Comparison of ENCODE assay signal across 1 cellular context in the genomic region with DNA sequence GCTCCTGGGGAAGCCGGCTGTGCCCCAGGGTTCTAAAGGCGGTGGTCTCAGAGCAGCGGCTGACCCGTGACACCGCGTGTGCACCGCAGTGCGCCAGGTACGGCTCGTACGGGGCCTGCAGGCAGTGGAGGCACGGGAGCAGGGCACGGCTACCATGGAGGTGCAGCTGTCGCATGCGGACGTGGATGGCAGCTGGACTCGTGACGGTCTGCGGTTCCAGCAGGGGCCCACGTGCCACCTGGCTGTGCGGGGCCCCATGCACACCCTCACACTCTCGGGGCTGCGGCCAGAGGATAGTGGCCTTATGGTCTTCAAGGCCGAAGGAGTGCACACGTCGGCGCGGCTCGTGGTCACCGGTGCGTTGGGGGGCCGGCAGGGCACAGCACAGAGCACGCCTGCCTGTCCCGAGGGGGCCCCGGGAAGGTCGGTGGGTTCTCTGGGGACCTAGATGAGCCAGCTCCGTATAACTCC.
TF ChIP-seq lines count a peak whose summit lies in the region.

No MANE protein-coding gene starts in this region.

TF ChIP-seq in GM23338, 12 proteins besides CTCF, POLR2A, EP300 and RAD21 (continued from another document):
- TF ChIP-seq, protein P1, sequence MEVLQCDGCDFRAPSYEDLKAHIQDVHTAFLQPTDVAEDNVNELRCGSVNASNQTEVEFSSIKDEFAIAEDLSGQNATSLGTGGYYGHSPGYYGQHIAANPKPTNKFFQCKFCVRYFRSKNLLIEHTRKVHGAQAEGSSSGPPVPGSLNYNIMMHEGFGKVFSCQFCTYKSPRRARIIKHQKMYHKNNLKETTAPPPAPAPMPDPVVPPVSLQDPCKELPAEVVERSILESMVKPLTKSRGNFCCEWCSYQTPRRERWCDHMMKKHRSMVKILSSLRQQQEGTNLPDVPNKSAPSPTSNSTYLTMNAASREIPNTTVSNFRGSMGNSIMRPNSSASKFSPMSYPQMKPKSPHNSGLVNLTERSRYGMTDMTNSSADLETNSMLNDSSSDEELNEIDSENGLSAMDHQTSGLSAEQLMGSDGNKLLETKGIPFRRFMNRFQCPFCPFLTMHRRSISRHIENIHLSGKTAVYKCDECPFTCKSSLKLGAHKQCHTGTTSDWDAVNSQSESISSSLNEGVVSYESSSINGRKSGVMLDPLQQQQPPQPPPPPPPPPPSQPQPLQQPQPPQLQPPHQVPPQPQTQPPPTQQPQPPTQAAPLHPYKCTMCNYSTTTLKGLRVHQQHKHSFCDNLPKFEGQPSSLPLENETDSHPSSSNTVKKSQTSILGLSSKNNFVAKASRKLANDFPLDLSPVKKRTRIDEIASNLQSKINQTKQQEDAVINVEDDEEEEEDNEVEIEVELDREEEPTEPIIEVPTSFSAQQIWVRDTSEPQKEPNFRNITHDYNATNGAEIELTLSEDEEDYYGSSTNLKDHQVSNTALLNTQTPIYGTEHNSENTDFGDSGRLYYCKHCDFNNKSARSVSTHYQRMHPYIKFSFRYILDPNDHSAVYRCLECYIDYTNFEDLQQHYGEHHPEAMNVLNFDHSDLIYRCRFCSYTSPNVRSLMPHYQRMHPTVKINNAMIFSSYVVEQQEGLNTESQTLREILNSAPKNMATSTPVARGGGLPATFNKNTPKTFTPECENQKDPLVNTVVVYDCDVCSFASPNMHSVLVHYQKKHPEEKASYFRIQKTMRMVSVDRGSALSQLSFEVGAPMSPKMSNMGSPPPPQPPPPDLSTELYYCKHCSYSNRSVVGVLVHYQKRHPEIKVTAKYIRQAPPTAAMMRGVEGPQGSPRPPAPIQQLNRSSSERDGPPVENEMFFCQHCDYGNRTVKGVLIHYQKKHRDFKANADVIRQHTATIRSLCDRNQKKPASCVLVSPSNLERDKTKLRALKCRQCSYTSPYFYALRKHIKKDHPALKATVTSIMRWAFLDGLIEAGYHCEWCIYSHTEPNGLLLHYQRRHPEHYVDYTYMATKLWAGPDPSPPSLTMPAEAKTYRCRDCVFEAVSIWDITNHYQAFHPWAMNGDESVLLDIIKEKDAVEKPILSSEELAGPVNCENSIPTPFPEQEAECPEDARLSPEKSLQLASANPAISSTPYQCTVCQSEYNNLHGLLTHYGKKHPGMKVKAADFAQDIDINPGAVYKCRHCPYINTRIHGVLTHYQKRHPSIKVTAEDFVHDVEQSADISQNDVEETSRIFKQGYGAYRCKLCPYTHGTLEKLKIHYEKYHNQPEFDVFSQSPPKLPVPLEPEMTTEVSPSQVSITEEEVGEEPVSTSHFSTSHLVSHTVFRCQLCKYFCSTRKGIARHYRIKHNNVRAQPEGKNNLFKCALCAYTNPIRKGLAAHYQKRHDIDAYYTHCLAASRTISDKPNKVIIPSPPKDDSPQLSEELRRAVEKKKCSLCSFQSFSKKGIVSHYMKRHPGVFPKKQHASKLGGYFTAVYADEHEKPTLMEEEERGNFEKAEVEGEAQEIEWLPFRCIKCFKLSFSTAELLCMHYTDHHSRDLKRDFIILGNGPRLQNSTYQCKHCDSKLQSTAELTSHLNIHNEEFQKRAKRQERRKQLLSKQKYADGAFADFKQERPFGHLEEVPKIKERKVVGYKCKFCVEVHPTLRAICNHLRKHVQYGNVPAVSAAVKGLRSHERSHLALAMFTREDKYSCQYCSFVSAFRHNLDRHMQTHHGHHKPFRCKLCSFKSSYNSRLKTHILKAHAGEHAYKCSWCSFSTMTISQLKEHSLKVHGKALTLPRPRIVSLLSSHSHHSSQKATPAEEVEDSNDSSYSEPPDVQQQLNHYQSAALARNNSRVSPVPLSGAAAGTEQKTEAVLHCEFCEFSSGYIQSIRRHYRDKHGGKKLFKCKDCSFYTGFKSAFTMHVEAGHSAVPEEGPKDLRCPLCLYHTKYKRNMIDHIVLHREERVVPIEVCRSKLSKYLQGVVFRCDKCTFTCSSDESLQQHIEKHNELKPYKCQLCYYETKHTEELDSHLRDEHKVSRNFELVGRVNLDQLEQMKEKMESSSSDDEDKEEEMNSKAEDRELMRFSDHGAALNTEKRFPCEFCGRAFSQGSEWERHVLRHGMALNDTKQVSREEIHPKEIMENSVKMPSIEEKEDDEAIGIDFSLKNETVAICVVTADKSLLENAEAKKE (CRISPR knock-in tag; IDR thresholded peaks at IDR 0.05): no peak
- TF ChIP-seq POLR2AphosphoS5 (IDR thresholded peaks at IDR 0.05; ENCODE audit: low read depth) (no peak), NANOG (IDR thresholded peaks at IDR 0.05; ENCODE audit: borderline replicate concordance) (no peak), ZNF331 (CRISPR knock-in tag; IDR thresholded peaks at IDR 0.05; ENCODE audit: low read depth) (no peak), ZNF114 (CRISPR knock-in tag; IDR thresholded peaks at IDR 0.05) (no peak), JUNB (IDR thresholded peaks at IDR 0.05; ENCODE audit: unreplicated experiment) (no peak), EZH2 (IDR thresholded peaks at IDR 0.05; ENCODE audit: low read depth, unreplicated experiment) (no peak)
- TF ChIP-seq, protein P2, sequence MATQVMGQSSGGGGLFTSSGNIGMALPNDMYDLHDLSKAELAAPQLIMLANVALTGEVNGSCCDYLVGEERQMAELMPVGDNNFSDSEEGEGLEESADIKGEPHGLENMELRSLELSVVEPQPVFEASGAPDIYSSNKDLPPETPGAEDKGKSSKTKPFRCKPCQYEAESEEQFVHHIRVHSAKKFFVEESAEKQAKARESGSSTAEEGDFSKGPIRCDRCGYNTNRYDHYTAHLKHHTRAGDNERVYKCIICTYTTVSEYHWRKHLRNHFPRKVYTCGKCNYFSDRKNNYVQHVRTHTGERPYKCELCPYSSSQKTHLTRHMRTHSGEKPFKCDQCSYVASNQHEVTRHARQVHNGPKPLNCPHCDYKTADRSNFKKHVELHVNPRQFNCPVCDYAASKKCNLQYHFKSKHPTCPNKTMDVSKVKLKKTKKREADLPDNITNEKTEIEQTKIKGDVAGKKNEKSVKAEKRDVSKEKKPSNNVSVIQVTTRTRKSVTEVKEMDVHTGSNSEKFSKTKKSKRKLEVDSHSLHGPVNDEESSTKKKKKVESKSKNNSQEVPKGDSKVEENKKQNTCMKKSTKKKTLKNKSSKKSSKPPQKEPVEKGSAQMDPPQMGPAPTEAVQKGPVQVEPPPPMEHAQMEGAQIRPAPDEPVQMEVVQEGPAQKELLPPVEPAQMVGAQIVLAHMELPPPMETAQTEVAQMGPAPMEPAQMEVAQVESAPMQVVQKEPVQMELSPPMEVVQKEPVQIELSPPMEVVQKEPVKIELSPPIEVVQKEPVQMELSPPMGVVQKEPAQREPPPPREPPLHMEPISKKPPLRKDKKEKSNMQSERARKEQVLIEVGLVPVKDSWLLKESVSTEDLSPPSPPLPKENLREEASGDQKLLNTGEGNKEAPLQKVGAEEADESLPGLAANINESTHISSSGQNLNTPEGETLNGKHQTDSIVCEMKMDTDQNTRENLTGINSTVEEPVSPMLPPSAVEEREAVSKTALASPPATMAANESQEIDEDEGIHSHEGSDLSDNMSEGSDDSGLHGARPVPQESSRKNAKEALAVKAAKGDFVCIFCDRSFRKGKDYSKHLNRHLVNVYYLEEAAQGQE (IDR thresholded peaks at IDR 0.05; ENCODE audit: unreplicated experiment): no peak
